ENCODE assay signal across 10 cellular contexts in genomic region chr14:64717870-64718269, GRCh38. TPM values are rescaled to one million over a fixed set of nuclear protein-coding genes. Genes with fewer than 3 reads are reported as not detected.
DNase-seq lines count a peak whose midpoint lies in the region; ATAC-seq and TF ChIP-seq lines count a peak whose summit lies in the region.
"Had no signal": no experiment of that assay in that cellular context is flagged by ENCODE, and none has a peak within 500 bp of the region (broad histone marks: within the 10 kb centered on the region; RNA-seq: fewer than 3 reads in every experiment).

No MANE protein-coding gene starts in this region.

- intact Hi-C loops in breast epithelium (cut with DNase I; ENCODE audit: low total_unique reads) (loop anchor here (1.0 kb wide), 1 partner anchor 45 kb away; no protein-coding TSS in a partner anchor), right lobe of liver (cut with DNase I) (no loop called here)

- H3K27me3 ChIP-seq in breast epithelium (no peaks in the 10 kb centered on the region), right lobe of liver (no peaks in the 10 kb centered on the region), suprapubic skin (no peaks in the 10 kb centered on the region)

- H3K4me1 ChIP-seq in breast epithelium (peaks cover 6 to 40% of the 10 kb centered on the region in 2 donors), right lobe of liver (peaks cover 0 to 47% (median 20%) of the 10 kb centered on the region in 4 donors), suprapubic skin (peaks cover 82% of the 10 kb centered on the region)

- H3K27ac Mint-ChIP-seq in activated naive CD4-positive, alpha-beta T cell treated with anti-CD3 and anti-CD28 coated beads, Interleukin-2, amount 10 ng/mL, durations not matched to agents 7 days and 5 days = no peak overlapping the region

- TF ChIP-seq CTCF in breast epithelium (IDR thresholded peaks at IDR 0.05) (no peak), right lobe of liver (IDR thresholded peaks at IDR 0.05) (no peak), suprapubic skin (IDR thresholded peaks at IDR 0.05) (no peak)

- peaks cover 79% of the 10 kb centered on the region for H3K4me1 Mint-ChIP-seq in activated naive CD4-positive, alpha-beta T cell treated with anti-CD3 and anti-CD28 coated beads, Interleukin-2, amount 10 ng/mL, durations not matched to agents 7 days and 5 days

- DNase-seq in M059J (ENCODE audit: low read depth) (peak; percentile 78), breast epithelium (ENCODE audit: low spot score in 2 of 2) (peak; percentile 76 to 82), right lobe of liver (peak in 1 of 3 donors; percentile 73), suprapubic skin (ENCODE audit: low spot score in 2 of 2) (peak in 1 of 2 donors; percentile 71), NCI-H526 treated with DMSO at 0.1 percent for 48 hours (lab: John Stamatoyannopoulos, UW) (no peak), NCI-H2227 treated with DMSO at 0.1 percent for 48 hours (lab: John Stamatoyannopoulos, UW) (no peak)
- DNase-seq in activated naive CD4-positive, alpha-beta T cell treated with anti-CD3 and anti-CD28 coated beads, Interleukin-2, amount 10 ng/mL, durations not matched to agents 7 days and 5 days = no peak
- DNase-seq: activated CD4-positive, alpha-beta T cell treated with anti-CD3 and anti-CD28 coated beads, Interleukin-2, amount 50 U/mL, for 1 hour had no signal

- peak in 3 of 4 donors; percentile 5 to 30 (median 29) for ATAC-seq in right lobe of liver
- ATAC-seq in HG03521 (IDR thresholded peaks at IDR 0.05; ENCODE audit: unreplicated experiment) = no peak

- WGBS in right lobe of liver (ENCODE audit: insufficient coverage, low coverage, low lambda C conversion rate, missing lambda C conversion rate) = 12% methylated on average over 5 of the region's 6 CpGs
- 20% methylated on average over 6 of the region's 6 CpGs for WGBS in suprapubic skin

- H3K36me3 ChIP-seq in breast epithelium (no peaks in the 10 kb centered on the region), right lobe of liver (no peaks in the 10 kb centered on the region), suprapubic skin (no peaks in the 10 kb centered on the region)

- no peak overlapping the region for H3K4me3 ChIP-seq in breast epithelium
- no peak overlapping the region for H3K4me3 ChIP-seq in right lobe of liver
- no peak overlapping the region for H3K4me3 ChIP-seq in suprapubic skin
- H3K4me3 ChIP-seq: lung had no signal

- CTCF ChIA-PET in activated naive CD4-positive, alpha-beta T cell treated with anti-CD3 and anti-CD28 coated beads, Interleukin-2, amount 10 ng/mL, durations not matched to agents 7 days and 5 days (lab: Charles Lee) = no interaction called here

- H3K27me3 Mint-ChIP-seq in activated naive CD4-positive, alpha-beta T cell treated with anti-CD3 and anti-CD28 coated beads, Interleukin-2, amount 10 ng/mL, durations not matched to agents 7 days and 5 days = peaks cover 34% of the 10 kb centered on the region

- TF ChIP-seq POLR2A in breast epithelium (IDR thresholded peaks at IDR 0.05) (no peak), right lobe of liver (IDR thresholded peaks at IDR 0.05) (no peak), suprapubic skin (IDR thresholded peaks at IDR 0.05) (no peak)

- peaks cover 53% of the 10 kb centered on the region for H3K36me3 Mint-ChIP-seq in activated naive CD4-positive, alpha-beta T cell treated with anti-CD3 and anti-CD28 coated beads, Interleukin-2, amount 10 ng/mL, durations not matched to agents 7 days and 5 days

- no peak overlapping the region for H3K4me3 Mint-ChIP-seq in activated naive CD4-positive, alpha-beta T cell treated with anti-CD3 and anti-CD28 coated beads, Interleukin-2, amount 10 ng/mL, durations not matched to agents 7 days and 5 days

- peaks cover 13% of the 10 kb centered on the region for H3K9me3 Mint-ChIP-seq in activated naive CD4-positive, alpha-beta T cell treated with anti-CD3 and anti-CD28 coated beads, Interleukin-2, amount 10 ng/mL, durations not matched to agents 7 days and 5 days

- H3K27ac ChIP-seq in breast epithelium (peak overlapping the region; percentile 89 to 93), right lobe of liver (no peak overlapping the region), suprapubic skin (peak overlapping the region; percentile 78)

- H3K9me3 ChIP-seq in breast epithelium = peaks cover 0 to 12% of the 10 kb centered on the region in 2 donors
- no peaks in the 10 kb centered on the region for H3K9me3 ChIP-seq in right lobe of liver
- no peaks in the 10 kb centered on the region for H3K9me3 ChIP-seq in suprapubic skin

- no peak for TF ChIP-seq EP300 in suprapubic skin (IDR thresholded peaks at IDR 0.05)

RNA-seq across cellular contexts. Expression of gene PLEKHG3, which starts 13.6 kb away (rescaled TPM):
- 6.8 and 13.8 TPM in 2 replicates for total RNA-seq in M059J (2014; rRNA removed; shearing (Covaris generic))
- total RNA-seq in breast epithelium (10 to 100 TPM; 18.7 to 31.5 (median 30.3) TPM), right lobe of liver (10 to 100 TPM; 25.4 to 49.1 (median 28.0) TPM), suprapubic skin (100 to 1,000 TPM in 1 of 4 donors, 10 to 100 TPM in 3; 60.4 to 140 (median 96.5) TPM)

Comparison
In these comparisons a context has a peak if more than half of its experiments do, and no peak if none do; other contexts are left out.
1. DNase-seq: peak in M059J (single experiment) and breast epithelium (2 of 2); none in NCI-H526 treated with DMSO at 0.1 percent for 48 hours (single experiment), activated naive CD4-positive, alpha-beta T cell treated with anti-CD3 and anti-CD28 coated beads, Interleukin-2, amount 10 ng/mL, durations not matched to agents 7 days and 5 days (single experiment) and NCI-H2227 treated with DMSO at 0.1 percent for 48 hours (single experiment).
2. H3K27ac ChIP-seq: peak in breast epithelium (2 of 2) and suprapubic skin (single experiment); none in right lobe of liver (0 of 3).